Comparison of ENCODE assay signal across 9 cellular contexts in genomic region chr7:155764432-155764798, GRCh38. TPM values are rescaled to one million over a fixed set of nuclear protein-coding genes. Genes with fewer than 3 reads are reported as not detected.
DNase-seq lines count a peak whose midpoint lies in the region; ATAC-seq, FAIRE-seq and TF ChIP-seq lines count a peak whose summit lies in the region.
"Had no signal": no experiment of that assay in that cellular context is flagged by ENCODE, and none has a peak within 500 bp of the region (broad histone marks: within the 10 kb centered on the region; RNA-seq: fewer than 3 reads in every experiment).

No MANE protein-coding gene starts in this region.

- peak; percentile 51 to 60 for ATAC-seq in activated CD4-positive, CD25-positive, alpha-beta regulatory T cell treated with anti-CD3 and anti-CD28 coated beads, Interleukin-2, amount 50 U/mL, for 24 hours
- peak; percentile 41 to 51 for ATAC-seq in stimulated activated naive B cell treated with anti-CD40 and anti-IgM and Interleukin-4, amounts not matched to agents 10 μg/mL and 1 μg/mL and 100 μg/mL, for 72 hours (replicated peaks)

- H3K36me3 Mint-ChIP-seq in stimulated activated naive B cell treated with anti-CD40 and anti-IgM and Interleukin-4, amounts not matched to agents 10 μg/mL and 1 μg/mL and 100 μg/mL, for 72 hours: peaks cover 32 to 54% of the 10 kb centered on the region in 2 donors

- no peaks in the 10 kb centered on the region for H3K9me3 ChIP-seq in Loucy (ENCODE audit: insufficient read depth, low read depth, low read length)
- no peaks in the 10 kb centered on the region for H3K9me3 ChIP-seq in H1 (ENCODE audit: insufficient read depth in 2 of 2, low read depth in 1 of 2, low read length in 1 of 2)

- H3K4ac ChIP-seq in H1 (replicated peaks; ENCODE audit: insufficient read length, low read depth, low read length): no peak overlapping the region

- H3K79me2 ChIP-seq in Loucy (ENCODE audit: insufficient read depth, low read length): peaks cover 59% of the 10 kb centered on the region
- H3K79me2 ChIP-seq in H1 (ENCODE audit: control insufficient read depth in 1 of 2, insufficient read depth in 2 of 2, low read length in 2 of 2): peaks cover 3 to 37% of the 10 kb centered on the region in 2 experiments; a peak in 3 of 4 replicates

- H3K9me3 Mint-ChIP-seq in stimulated activated naive B cell treated with anti-CD40 and anti-IgM and Interleukin-4, amounts not matched to agents 10 μg/mL and 1 μg/mL and 100 μg/mL, for 72 hours: no peaks in the 10 kb centered on the region

- peaks cover 54% of the 10 kb centered on the region for H3K36me3 ChIP-seq in Loucy (ENCODE audit: insufficient read depth, low read length)
- peaks cover 7 to 31% (median 21%) of the 10 kb centered on the region in 4 experiments; a peak in 6 of 8 replicates for H3K36me3 ChIP-seq in H1 (ENCODE audit: control insufficient read depth in 2 of 4, insufficient read depth in 4 of 4, low read length in 3 of 4)

- WGBS in H1 (ENCODE audit: extremely low coverage in 1 of 2, insufficient coverage in 1 of 2, insufficient read length in 1 of 2, insufficient replicate concordance in 2 of 2, low coverage in 1 of 2, low lambda C conversion rate in 2 of 2, missing lambda C conversion rate in 1 of 2), 2 experiments: 80% methylated on average over 8 of the region's 8 CpGs; no CpG with 5 or more reads in 1 of the 2 experiments

- H3K27me3 ChIP-seq in Loucy (ENCODE audit: insufficient read depth, low read length, poor library complexity, severe bottlenecking): no peaks in the 10 kb centered on the region
- no peaks in the 10 kb centered on the region for H3K27me3 ChIP-seq in H1 (replicated peaks in 1 of 4; ENCODE audit: control insufficient read depth in 3 of 4, extremely low read depth in 1 of 4, insufficient read depth in 3 of 4, low read length in 3 of 4)

- H4K8ac ChIP-seq in H1 (ENCODE audit: extremely low read depth, insufficient read depth, low read length): no peak overlapping the region

- H3K79me1 ChIP-seq in H1 (ENCODE audit: low read depth, low read length): peaks cover 10% of the 10 kb centered on the region

- H4K20me1 ChIP-seq in Loucy (ENCODE audit: insufficient read depth, low read length, poor library complexity, severe bottlenecking) (no peaks in the 10 kb centered on the region), H1 (replicated peaks in 1 of 2; ENCODE audit: control insufficient read depth in 1 of 2, insufficient read depth in 2 of 2, low read length in 2 of 2) (peaks cover 2 to 13% of the 10 kb centered on the region in 2 experiments)

- no peak for DNase-seq in activated CD4-positive, CD25-positive, alpha-beta regulatory T cell treated with anti-CD3 and anti-CD28 coated beads, Interleukin-2, amount 50 U/mL, for 72 hours
- DNase-seq in H1 (ENCODE audit: low read depth in 1 of 2, low spot score in 2 of 2) (no peak), Ammon's horn (ENCODE audit: low spot score) (no peak), NCI-H2196 (lab: John Stamatoyannopoulos, UW; ENCODE audit: unreplicated experiment) (no peak), NCI-H82 (lab: John Stamatoyannopoulos, UW) (no peak)
- no peak for DNase-seq in stimulated activated naive B cell treated with anti-CD40 and anti-IgM and Interleukin-4, amounts not matched to agents 10 μg/mL and 1 μg/mL and 100 μg/mL, for 72 hours

- H4K91ac ChIP-seq in H1 (replicated peaks; ENCODE audit: insufficient read length, low read length): no peak overlapping the region

- H3K9ac ChIP-seq in Loucy (ENCODE audit: low read depth, low read length, poor library complexity, severe bottlenecking) (peak overlapping the region; percentile 86), H1 (replicated peaks in 1 of 4; ENCODE audit: extremely low read depth in 1 of 4, low read depth in 3 of 4, low read length in 3 of 4) (no peak overlapping the region)

- no peak for TF ChIP-seq RAD21 in H1 (IDR thresholded peaks at IDR 0.05 in 1 of 2, conservative IDR thresholded peaks at IDR 0.05 in 1 of 2; ENCODE audit: low read depth in 2 of 2, low read length in 2 of 2)

- H3K4me1 Mint-ChIP-seq in stimulated activated naive B cell treated with anti-CD40 and anti-IgM and Interleukin-4, amounts not matched to agents 10 μg/mL and 1 μg/mL and 100 μg/mL, for 72 hours: peaks cover 35 to 50% of the 10 kb centered on the region in 2 donors

- TF ChIP-seq POLR2A in H1 (IDR thresholded peaks at IDR 0.05; ENCODE audit: control extremely low read depth in 1 of 2, low read depth in 2 of 2, low read length in 2 of 2): no peak

- H3K23me2 ChIP-seq in H1 (ENCODE audit: low read depth, low read length): no peaks in the 10 kb centered on the region

- peak overlapping the region; percentile 46 to 57 for H3K4me3 Mint-ChIP-seq in stimulated activated naive B cell treated with anti-CD40 and anti-IgM and Interleukin-4, amounts not matched to agents 10 μg/mL and 1 μg/mL and 100 μg/mL, for 72 hours

- H3K14ac ChIP-seq in H1 (ENCODE audit: insufficient read length): no peak overlapping the region

- H3K27me3 Mint-ChIP-seq in stimulated activated naive B cell treated with anti-CD40 and anti-IgM and Interleukin-4, amounts not matched to agents 10 μg/mL and 1 μg/mL and 100 μg/mL, for 72 hours: no peaks in the 10 kb centered on the region

- no peak overlapping the region for H2BK15ac ChIP-seq in H1 (ENCODE audit: low read length)

- H3K4me1 ChIP-seq in Loucy (ENCODE audit: insufficient read depth, low read length, poor library complexity, severe bottlenecking) (peaks cover 73% of the 10 kb centered on the region), H1 (replicated peaks in 1 of 4; ENCODE audit: control insufficient read depth in 3 of 4, insufficient read depth in 4 of 4, low read length in 3 of 4) (peaks cover 0 to 6% (median 1%) of the 10 kb centered on the region in 4 experiments; a peak in 3 of 7 replicates)

- H2BK20ac ChIP-seq in H1 (ENCODE audit: low read length): no peak overlapping the region

- no peak overlapping the region for H3K23ac ChIP-seq in H1 (ENCODE audit: insufficient read length)

- H2BK12ac ChIP-seq in H1 (ENCODE audit: low read depth, low read length): no peak overlapping the region

- no peak overlapping the region for H2AK5ac ChIP-seq in H1 (ENCODE audit: low read depth, low read length)

- H3K9me2 ChIP-seq in Loucy (replicated peaks; ENCODE audit: low read depth, low read length): no peaks in the 10 kb centered on the region

- H3K4me3 ChIP-seq in Loucy (ENCODE audit: low read length, poor library complexity, severe bottlenecking) (peak overlapping the region; percentile 70), H1 (ENCODE audit: extremely low read depth in 1 of 4, insufficient read depth in 2 of 4, low read depth in 3 of 4, low read length in 4 of 4) (no peak overlapping the region)

- H3F3A ChIP-seq in Loucy (ENCODE audit: low read depth): peaks cover 34% of the 10 kb centered on the region

- H2BK5ac ChIP-seq in H1 (ENCODE audit: low read depth, low read length): 0 out of 2 replicates have a peak overlapping the region, but pooled peaks have one; percentile 18

- no peak overlapping the region for H3K56ac ChIP-seq in H1 (replicated peaks; ENCODE audit: insufficient read length, low read depth, low read length)

- FAIRE-seq in H1 (lab: Jason Lieb, UNC): no peak
- FAIRE-seq: A204.1 had no signal

- H3K4me2 ChIP-seq in Loucy (ENCODE audit: low read depth, low read length, poor library complexity, severe bottlenecking): peak overlapping the region; percentile 88
- no peak overlapping the region for H3K4me2 ChIP-seq in H1 (ENCODE audit: insufficient read depth in 1 of 2, low read depth in 2 of 2, low read length in 2 of 2)

- POLR2A ChIA-PET in H1 (lab: Charles Lee; ENCODE audit: partially characterized antibody): interaction anchor here (0.6 kb wide), 1 partner anchor 1401 kb away, joined by 3 read pairs; no protein-coding TSS in a partner anchor

- CTCF ChIA-PET in H1 (lab: Charles Lee; ENCODE audit: partially characterized antibody): interaction anchor here (1.3 kb wide), 1 partner anchor 189 kb away, joined by 3 read pairs; no protein-coding TSS in a partner anchor

- H2AFZ ChIP-seq in Loucy (ENCODE audit: low read length) (0 out of 2 replicates have a peak overlapping the region, but pooled peaks have one; percentile 11), H1 (ENCODE audit: low read length) (no peak overlapping the region)

- no peak overlapping the region for H4K5ac ChIP-seq in H1 (ENCODE audit: insufficient read length, low read depth, low read length)

- no peak overlapping the region for H3K27ac ChIP-seq in H1 (ENCODE audit: low read depth, low read length)

- no peak overlapping the region for H3K18ac ChIP-seq in H1 (ENCODE audit: extremely low read depth, low read length)

- no peak for TF ChIP-seq EP300 in H1 (IDR thresholded peaks at IDR 0.05; ENCODE audit: borderline replicate concordance in 1 of 2, low read depth in 2 of 2, low read length in 2 of 2)

- peak overlapping the region; percentile 93 for H3K27ac Mint-ChIP-seq in stimulated activated naive B cell treated with anti-CD40 and anti-IgM and Interleukin-4, amounts not matched to agents 10 μg/mL and 1 μg/mL and 100 μg/mL, for 72 hours

- TF ChIP-seq CTCF in Loucy (conservative IDR thresholded peaks at IDR 0.05; ENCODE audit: low read length): 0 out of 2 replicates have a peak, but pooled peaks have one; percentile 22
- TF ChIP-seq CTCF in H1 (IDR thresholded peaks at IDR 0.05; ENCODE audit: control extremely low read depth in 1 of 3, insufficient read depth in 1 of 3, low read depth in 1 of 3, low read length in 3 of 3): no peak

- H2BK120ac ChIP-seq in H1 (replicated peaks; ENCODE audit: low read depth, low read length): no peak overlapping the region

TF ChIP-seq in H1, 55 proteins besides CTCF, POLR2A, EP300 and RAD21 (continues in another document):
- TF ChIP-seq RNF2 (IDR thresholded peaks at IDR 0.05; ENCODE audit: borderline replicate concordance, low read depth, low read length, missing control alignments, poor library complexity, severe bottlenecking) (no peak), RFX5 (IDR thresholded peaks at IDR 0.05; ENCODE audit: borderline replicate concordance, low read depth, low read length) (no peak), SIX5 (IDR thresholded peaks at IDR 0.05; ENCODE audit: low read depth, low read length) (no peak), HDAC2 (IDR thresholded peaks at IDR 0.05; ENCODE audit: borderline replicate concordance in 1 of 2, low read depth in 2 of 2, low read length in 2 of 2) (no peak), NRF1 (IDR thresholded peaks at IDR 0.05; ENCODE audit: low read depth, low read length) (no peak), NANOG (IDR thresholded peaks at IDR 0.05; ENCODE audit: insufficient read depth, low read depth, low read length, poor library complexity, severe bottlenecking) (no peak)

RNA-seq across cellular contexts. Expression of gene SHH, which starts 47.8 kb away (rescaled TPM):
- total RNA-seq in H1 (2021; fragmentation: NEBNext Ultra II Directional; extraction: Animal tissue kit (Norgen Biotek cat#: 25700)): not detected in 2 replicates
- not detected in 2 replicates for polyA plus RNA-seq in H1 (2011; rRNA removed)
- 0.01 TPM for polyA plus RNA-seq in H1 (2011; cell fraction: cytosol; rRNA removed)
- polyA plus RNA-seq in H1 (2011; cell fraction: nucleus; rRNA removed): not detected
- polyA plus RNA-seq in H1 (2012, experiment 1 of 2): not detected in 4 replicates
- not detected for polyA plus RNA-seq in H1 (2012, experiment 2 of 2)
- polyA plus RNA-seq in H1 (2013, experiment 1 of 2): under 0.01 TPM
- polyA plus RNA-seq in H1 (2013, experiment 2 of 2): 0.04 TPM
- 0.03 TPM in 1 of 2 replicates, not detected in the other for polyA minus RNA-seq in H1 (2011; rRNA and poly(A)+ RNA removed)
- polyA minus RNA-seq in H1 (2011; cell fraction: cytosol; rRNA and poly(A)+ RNA removed): not detected
- not detected for polyA minus RNA-seq in H1 (2011; cell fraction: nucleus; rRNA and poly(A)+ RNA removed)
